1 cellular context compared by ENCODE assay signal in genomic region chr18:62450175-62450545, GRCh38.
TF ChIP-seq lines count a peak whose summit lies in the region.

No MANE protein-coding gene starts in this region.

TF ChIP-seq in liver, 16 proteins besides CTCF, POLR2A, EP300 and RAD21 (continued from another document):
- no peak for TF ChIP-seq FOXA1 (IDR thresholded peaks at IDR 0.05)
- no peak for TF ChIP-seq REST (IDR thresholded peaks at IDR 0.05)
- TF ChIP-seq SP1 (IDR thresholded peaks at IDR 0.05), result no peak
